In the genomic region with DNA sequence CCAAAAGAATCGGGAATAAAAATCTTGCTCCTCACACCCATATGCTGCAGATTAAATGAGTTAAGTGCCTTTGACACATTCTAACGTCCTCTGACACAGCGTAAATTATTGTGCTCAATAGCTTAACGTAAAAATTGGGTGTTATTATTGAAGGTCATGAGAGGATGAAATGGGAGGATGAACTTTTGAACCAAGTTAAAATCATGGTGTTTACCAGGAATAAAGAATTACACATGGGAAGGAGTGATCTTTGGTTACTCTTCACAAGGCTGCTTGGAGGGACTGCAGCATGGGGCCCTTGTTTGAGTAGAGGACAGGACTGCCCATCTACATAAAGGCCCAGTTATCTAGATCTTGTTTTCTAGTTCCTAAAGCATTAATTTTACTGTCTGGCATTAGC, we compare ENCODE assay signal across 1 cellular context.
TF ChIP-seq lines count a peak whose summit lies in the region.

No MANE protein-coding gene starts in this region.

TF ChIP-seq in HepG2, 621 proteins besides CTCF, POLR2A, EP300 and RAD21 (continued from another document):
- TF ChIP-seq, protein P1, sequence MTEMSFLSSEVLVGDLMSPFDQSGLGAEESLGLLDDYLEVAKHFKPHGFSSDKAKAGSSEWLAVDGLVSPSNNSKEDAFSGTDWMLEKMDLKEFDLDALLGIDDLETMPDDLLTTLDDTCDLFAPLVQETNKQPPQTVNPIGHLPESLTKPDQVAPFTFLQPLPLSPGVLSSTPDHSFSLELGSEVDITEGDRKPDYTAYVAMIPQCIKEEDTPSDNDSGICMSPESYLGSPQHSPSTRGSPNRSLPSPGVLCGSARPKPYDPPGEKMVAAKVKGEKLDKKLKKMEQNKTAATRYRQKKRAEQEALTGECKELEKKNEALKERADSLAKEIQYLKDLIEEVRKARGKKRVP (CRISPR knock-in tag; IDR thresholded peaks at IDR 0.05), result no peak
- TF ChIP-seq U2AF2 (IDR thresholded peaks at IDR 0.05; ENCODE audit: low read depth, low read length) (no peak), GATAD1 (CRISPR knock-in tag; IDR thresholded peaks at IDR 0.05) (no peak), FOXP1 (IDR thresholded peaks at IDR 0.05) (no peak), FOXP1 (CRISPR knock-in tag; IDR thresholded peaks at IDR 0.05) (peak; percentile 34; the same call in 1 of the 2 replicates), ATF7 (IDR thresholded peaks at IDR 0.05) (no peak), ATF7 (CRISPR knock-in tag; IDR thresholded peaks at IDR 0.05) (no peak), GATAD2A (CRISPR knock-in tag; IDR thresholded peaks at IDR 0.05) (peak; percentile 62), BCL3 (CRISPR knock-in tag; IDR thresholded peaks at IDR 0.05) (no peak), ZNF343 (CRISPR knock-in tag; IDR thresholded peaks at IDR 0.05) (no peak), NFYC (CRISPR knock-in tag; IDR thresholded peaks at IDR 0.05) (no peak), ATRX (CRISPR knock-in tag; IDR thresholded peaks at IDR 0.05; ENCODE audit: borderline replicate concordance) (no peak), HHEX (CRISPR knock-in tag; IDR thresholded peaks at IDR 0.05) (no peak), ZNF383 (CRISPR knock-in tag; IDR thresholded peaks at IDR 0.05; ENCODE audit: borderline replicate concordance) (no peak), MTF1 (CRISPR knock-in tag; IDR thresholded peaks at IDR 0.05) (no peak), ZNF253 (CRISPR knock-in tag; IDR thresholded peaks at IDR 0.05; ENCODE audit: borderline replicate concordance) (no peak), CHD2 (IDR thresholded peaks at IDR 0.05; ENCODE audit: low read depth, low read length) (no peak), NFKB2 (CRISPR knock-in tag; IDR thresholded peaks at IDR 0.05; ENCODE audit: borderline replicate concordance) (no peak), NFRKB (IDR thresholded peaks at IDR 0.05) (no peak), HMGA1 (CRISPR knock-in tag; conservative IDR thresholded peaks at IDR 0.05) (no peak), ZNF629 (CRISPR knock-in tag; conservative IDR thresholded peaks at IDR 0.05) (no peak), ZNF263 (CRISPR knock-in tag; IDR thresholded peaks at IDR 0.05) (no peak), ZNF691 (CRISPR knock-in tag; IDR thresholded peaks at IDR 0.05; ENCODE audit: borderline replicate concordance, low read depth) (no peak), KLF12 (CRISPR knock-in tag; IDR thresholded peaks at IDR 0.05; ENCODE audit: borderline replicate concordance) (no peak), ZNF788 (CRISPR knock-in tag; IDR thresholded peaks at IDR 0.05; ENCODE audit: borderline replicate concordance) (no peak), PRDM4 (CRISPR knock-in tag; IDR thresholded peaks at IDR 0.05; ENCODE audit: borderline replicate concordance) (no peak), KLF13 (CRISPR knock-in tag; IDR thresholded peaks at IDR 0.05) (no peak), MED8 (CRISPR knock-in tag; IDR thresholded peaks at IDR 0.05; ENCODE audit: insufficient replicate concordance) (no peak), CREBL2 (CRISPR knock-in tag; IDR thresholded peaks at IDR 0.05; ENCODE audit: borderline replicate concordance) (no peak), POGZ (CRISPR knock-in tag; IDR thresholded peaks at IDR 0.05) (no peak), ATF2 (CRISPR knock-in tag; IDR thresholded peaks at IDR 0.05) (no peak), ZNF3 (CRISPR knock-in tag; IDR thresholded peaks at IDR 0.05) (no peak), ZNF775 (CRISPR knock-in tag; IDR thresholded peaks at IDR 0.05; ENCODE audit: borderline replicate concordance) (no peak), SYNCRIP (IDR thresholded peaks at IDR 0.05; ENCODE audit: insufficient read depth, low read depth, low read length) (no peak), ZNF749 (CRISPR knock-in tag; IDR thresholded peaks at IDR 0.05; ENCODE audit: borderline replicate concordance) (no peak), HOXA9 (CRISPR knock-in tag; IDR thresholded peaks at IDR 0.05; ENCODE audit: borderline replicate concordance) (no peak), ZNF619 (CRISPR knock-in tag; IDR thresholded peaks at IDR 0.05) (no peak)
